ENCODE assay signal across 8 cellular contexts in genomic region chr2:24920813-24921441, GRCh38. TPM values are rescaled to one million over a fixed set of nuclear protein-coding genes. Genes with fewer than 3 reads are reported as not detected.
A peak's percentile ranks its signal among the peaks of the same experiment; 100 is the strongest.
DNase-seq lines count a peak whose midpoint lies in the region; ATAC-seq lines count a peak whose summit lies in the region.

No MANE protein-coding gene starts in this region.

- no peaks in the 10 kb centered on the region for H3K9me3 ChIP-seq in stomach smooth muscle (ENCODE audit: control insufficient read depth in 2 of 2, low read length in 2 of 2)

- ATAC-seq in GM21360 (IDR thresholded peaks at IDR 0.05; ENCODE audit: unreplicated experiment) (no peak), HG03439 (IDR thresholded peaks at IDR 0.05; ENCODE audit: unreplicated experiment) (no peak)

- peak overlapping the region in 3 of 6 donors; percentile 36 to 68 (median 65) for H3K27ac Mint-ChIP-seq in immature natural killer cell

- H3K27me3 Mint-ChIP-seq in immature natural killer cell (ENCODE audit: low read depth in 3 of 3): peaks cover 6 to 12% (median 8%) of the 10 kb centered on the region in 3 donors

- no peaks in the 10 kb centered on the region for H3K36me3 Mint-ChIP-seq in immature natural killer cell

- H3K4me3 ChIP-seq in stomach smooth muscle (ENCODE audit: low read length in 2 of 2): peak overlapping the region; percentile 59 to 74

- peaks cover 0 to 4% of the 10 kb centered on the region in 2 donors for H3K27me3 ChIP-seq in stomach smooth muscle (ENCODE audit: control insufficient read depth in 1 of 2, insufficient read depth in 2 of 2, low read length in 2 of 2)

- H3K4me3 Mint-ChIP-seq in immature natural killer cell: peak overlapping the region; percentile 69 to 84 (median 80)

- peaks cover 29 to 30% of the 10 kb centered on the region in 2 donors for H3K4me1 Mint-ChIP-seq in immature natural killer cell

- peaks cover 22% of the 10 kb centered on the region for H3K4me1 ChIP-seq in stomach smooth muscle (ENCODE audit: control insufficient read depth, insufficient read depth, low read length)

- DNase-seq in NCI-H146 (lab: John Stamatoyannopoulos, UW) (peak; percentile 32), NCI-H146 treated with DMSO at 0.1 percent for 48 hours (lab: John Stamatoyannopoulos, UW; ENCODE audit: unreplicated experiment) (no peak), Kasumi-1 (lab: John Stamatoyannopoulos, UW) (peak; percentile 37 to 50), immature natural killer cell (no peak)
- peak; percentile 34 for DNase-seq in activated T-cell treated with anti-CD3 and anti-CD28 coated beads, Interleukin-2, amount 50 U/mL, for 1 hour

- H3K27ac ChIP-seq in stomach smooth muscle (ENCODE audit: low read length): no peak overlapping the region

- no peaks in the 10 kb centered on the region for H3K9me3 Mint-ChIP-seq in immature natural killer cell

- no peaks in the 10 kb centered on the region for H3K36me3 ChIP-seq in stomach smooth muscle (ENCODE audit: control insufficient read depth in 2 of 2, insufficient read depth in 2 of 2, low read length in 2 of 2)

- H3K9ac ChIP-seq in stomach smooth muscle (ENCODE audit: low read length in 2 of 2): peak overlapping the region in 1 of 2 donors; percentile 43

RNA-seq across cellular contexts. Expression of gene ADCY3, which starts 0.9 kb away (rescaled TPM):
- 1 to 10 TPM in 1 of 3 donors, under 1 TPM in 1, not detected in 1; 0.86 to 2.1 TPM for polyA plus RNA-seq in immature natural killer cell

RNA-seq across cellular contexts. Expression of gene DNAJC27, which starts 50.8 kb away (rescaled TPM):
- polyA plus RNA-seq in immature natural killer cell: 1 to 10 TPM; 2.1 to 4.9 (median 2.2) TPM

Comparison
In these comparisons a context has a peak if more than half of its experiments do, and no peak if none do; other contexts are left out.
1. DNase-seq: peak in NCI-H146 (single experiment), Kasumi-1 (2 of 2) and activated T-cell treated with anti-CD3 and anti-CD28 coated beads, Interleukin-2, amount 50 U/mL, for 1 hour (single experiment); none in NCI-H146 treated with DMSO at 0.1 percent for 48 hours (single experiment) and immature natural killer cell (0 of 3).